ENCODE assay signal across 20 cellular contexts in genomic region chr4:102647117-102647516, GRCh38.
DNase-seq lines count a peak whose midpoint lies in the region; ATAC-seq, FAIRE-seq and TF ChIP-seq lines count a peak whose summit lies in the region.
"Had no signal": no experiment of that assay in that cellular context is flagged by ENCODE, and none has a peak within 500 bp of the region (broad histone marks: within the 10 kb centered on the region; RNA-seq: fewer than 3 reads in every experiment).

No MANE protein-coding gene starts in this region.

- CTCF ChIA-PET in Calu3 (lab: Charles Lee) = no interaction called here

- BruUV-seq in Calu3 (replicated peaks; lab: Mats Ljungman, UMichigan) = no TSS peak

- no peaks in the 10 kb centered on the region for H3K9me3 ChIP-seq in right cardiac atrium (ENCODE audit: control insufficient read depth, low read length)
- H3K9me3 ChIP-seq: A549, HAP-1 had no signal

- ATAC-seq in Right ventricle myocardium superior (ENCODE audit: poor library complexity) (peak; percentile 47), Right ventricle myocardium inferior (no peak), right cardiac atrium (peak; percentile 45 to 60), GM21360 (IDR thresholded peaks at IDR 0.05; ENCODE audit: unreplicated experiment) (no peak)
- ATAC-seq: A549, GM12878 had no signal

- no peaks in the 10 kb centered on the region for H3K27me3 Mint-ChIP-seq in Calu3 (ENCODE audit: unreplicated experiment)
- H3K27me3 Mint-ChIP-seq: CD4-positive, alpha-beta memory T cell had no signal

- no peak overlapping the region for H3K27ac Mint-ChIP-seq in Calu3 (ENCODE audit: unreplicated experiment)

- TF ChIP-seq CTCF in Calu3 (IDR thresholded peaks at IDR 0.05; ENCODE audit: unreplicated experiment) = no peak

- no peaks in the 10 kb centered on the region for H3K36me3 Mint-ChIP-seq in Calu3 (ENCODE audit: insufficient read depth, unreplicated experiment)

- DNase-seq in Right ventricle myocardium superior (no peak), Right ventricle myocardium inferior (ENCODE audit: missing footprints) (no peak), GM19239 (ENCODE audit: insufficient read length, low spot score) (no peak), right cardiac atrium (no peak), pons (ENCODE audit: low spot score) (peak; percentile 28), Calu3 (no peak), NCI-H146 treated with DMSO at 0.1 percent for 48 hours (lab: John Stamatoyannopoulos, UW; ENCODE audit: unreplicated experiment) (no peak)
- DNase-seq: AML-193; CD4-positive, alpha-beta memory T cell; DMS79 treated with DMSO at 0.1 percent for 48 hours; GM23248; IMR-90 had no signal

- 33% methylated on average over 1 of the region's 1 CpG for WGBS in right cardiac atrium

- peak; percentile 80 for FAIRE-seq in GM19239 (lab: Jason Lieb, UNC)
- FAIRE-seq: A549, GM12878, HTR-8/SVneo had no signal

- no peaks in the 10 kb centered on the region for H3K9me3 Mint-ChIP-seq in Calu3 (ENCODE audit: low read depth, unreplicated experiment)
- H3K9me3 Mint-ChIP-seq: CD14-positive monocyte; CD4-positive, alpha-beta memory T cell had no signal

- H3K4me3 Mint-ChIP-seq in Calu3 (ENCODE audit: low read depth, unreplicated experiment) = no peak overlapping the region
- H3K4me3 Mint-ChIP-seq: CD14-positive monocyte had no signal

- no peak overlapping the region for H3K27ac ChIP-seq in right cardiac atrium (ENCODE audit: low read length)
- H3K27ac ChIP-seq: 22Rv1, A549, BLaER1, GM23248 had no signal

- H3K27me3 ChIP-seq in right cardiac atrium (ENCODE audit: control insufficient read depth, insufficient read depth) = no peaks in the 10 kb centered on the region
- H3K27me3 ChIP-seq: BLaER1 had no signal

- no peaks in the 10 kb centered on the region for H3K4me1 Mint-ChIP-seq in Calu3 (ENCODE audit: low read depth, unreplicated experiment)
- H3K4me1 Mint-ChIP-seq: CD14-positive monocyte had no signal

- no peak overlapping the region for H3K4me3 ChIP-seq in right cardiac atrium (ENCODE audit: low read length)
- H3K4me3 ChIP-seq: A549, BLaER1, GM12878, GM23248, HAP-1 had no signal

- intact Hi-C loops in Right ventricle myocardium superior (cut with DNase I) = no loop called here
- intact Hi-C loops in Right ventricle myocardium inferior (cut with DNase I) = no loop called here
- intact Hi-C loops in right cardiac atrium (cut with DNase I) = no loop called here
- intact Hi-C loops in Calu3 (cut with micrococcal nuclease; ENCODE audit: unreplicated experiment) = no loop called here

- no peaks in the 10 kb centered on the region for H3K4me1 ChIP-seq in right cardiac atrium (ENCODE audit: control insufficient read depth, insufficient read depth, low read length)
- H3K4me1 ChIP-seq: A549, BLaER1, HAP-1 had no signal

Comparison
In these comparisons a context has a peak if more than half of its experiments do, and no peak if none do; other contexts are left out.
1. ATAC-seq: peak in Right ventricle myocardium superior (single experiment) and right cardiac atrium (2 of 2); none in Right ventricle myocardium inferior (single experiment) and GM21360 (single experiment).